15 cellular contexts compared by ENCODE assay signal in genomic region chr3:188280627-188281026, GRCh38.
"Had no signal": no experiment of that assay in that cellular context is flagged by ENCODE, and none has a peak within 500 bp of the region (broad histone marks: within the 10 kb centered on the region; RNA-seq: fewer than 3 reads in every experiment).

No MANE protein-coding gene starts in this region.

- H3K27me3 ChIP-seq: hepatocyte, right lobe of liver had no signal

- H3K36me3 ChIP-seq: left ventricle myocardium inferior, right lobe of liver had no signal

- H3K9me3 ChIP-seq: left ventricle myocardium inferior, right lobe of liver had no signal

- DNase-seq: activated CD4-positive, alpha-beta T cell treated with anti-CD3 and anti-CD28 coated beads for 4 hours; activated naive CD4-positive, alpha-beta T cell treated with Interleukin-2 at 50 U/mL for 16 hours; activated naive CD8-positive, alpha-beta T cell treated with anti-CD3 and anti-CD28 coated beads, Interleukin-2, amount 50 U/mL, for 24 hours; caudate nucleus; cortex of kidney; effector CD8-positive, alpha-beta T cell; kidney; left ventricle myocardium inferior; occipital lobe; right lobe of liver; stimulated activated CD4-positive, alpha-beta T cell treated with anti-CD3 and anti-CD28 coated beads, Interleukin-12 subunit alpha, Interleukin-12 subunit beta, amount 100 ng/mL, for 4 hours; stimulated activated naive CD8-positive, alpha-beta T cell treated with anti-CD3 and anti-CD28 coated beads, Interleukin-15, Interleukin-2, amounts not matched to agents 100 U/mL and 50 U/mL, for 24 hours had no signal

- H3K27ac ChIP-seq: epithelial cell of prostate, hepatocyte, right lobe of liver had no signal

- H3K4me3 ChIP-seq: hepatocyte, left ventricle myocardium inferior, right lobe of liver had no signal

- ATAC-seq: activated naive CD8-positive, alpha-beta T cell treated with anti-CD3 and anti-CD28 coated beads, Interleukin-2, amount 50 U/mL, for 24 hours; natural killer cell treated with Interleukin-12 subunit alpha and Interleukin-12 subunit beta and Interleukin-15 and Interleukin-18, amount 100 ng/mL, for 72 hours; stimulated activated naive CD8-positive, alpha-beta T cell treated with anti-CD3 and anti-CD28 coated beads, Interleukin-15, Interleukin-2, amounts not matched to agents 100 U/mL and 50 U/mL, for 24 hours had no signal
